22 cellular contexts compared by ENCODE assay signal in genomic region chr1:154256666-154257065, GRCh38. TPM values are rescaled to one million over a fixed set of nuclear protein-coding genes. Genes with fewer than 3 reads are reported as not detected.
DNase-seq lines count a peak whose midpoint lies in the region; ATAC-seq and TF ChIP-seq lines count a peak whose summit lies in the region.
"Had no signal": no experiment of that assay in that cellular context is flagged by ENCODE, and none has a peak within 500 bp of the region (broad histone marks: within the 10 kb centered on the region; RNA-seq: fewer than 3 reads in every experiment).

No MANE protein-coding gene starts in this region.

- H3K27me3 Mint-ChIP-seq in CD4-positive, CD25-positive, alpha-beta regulatory T cell = no peaks in the 10 kb centered on the region
- H3K27me3 Mint-ChIP-seq in activated T-helper 1 cell treated with anti-CD3 and anti-CD28 coated beads, Interleukin-12 subunit alpha, Interleukin-12 subunit beta, Interleukin-2, Interleukin-4 antibody, amounts not matched to agents 30 ng/mL and 10 ng/mL and 1 ng/mL, durations not matched to agents 14 hours and 24 hours and 36 hours (ENCODE audit: insufficient read depth) = no peaks in the 10 kb centered on the region
- peaks cover 2% of the 10 kb centered on the region for H3K27me3 Mint-ChIP-seq in glutamatergic neuron (ENCODE audit: unreplicated experiment)

- no peaks in the 10 kb centered on the region for H3K27me3 ChIP-seq in CD4-positive, CD25-positive, alpha-beta regulatory T cell (ENCODE audit: control insufficient read depth, insufficient read depth, low read length)
- H3K27me3 ChIP-seq: BLaER1 had no signal

- intact Hi-C loops in activated T-helper 1 cell treated with anti-CD3 and anti-CD28 coated beads, Interleukin-12 subunit alpha, Interleukin-12 subunit beta, Interleukin-2, Interleukin-4 antibody, amounts not matched to agents 30 ng/mL and 10 ng/mL and 1 ng/mL, durations not matched to agents 14 hours and 24 hours and 36 hours (cut with micrococcal nuclease) = no loop called here

- no peaks in the 10 kb centered on the region for H3K9me3 Mint-ChIP-seq in CD4-positive, CD25-positive, alpha-beta regulatory T cell
- H3K9me3 Mint-ChIP-seq in activated T-helper 1 cell treated with anti-CD3 and anti-CD28 coated beads, Interleukin-12 subunit alpha, Interleukin-12 subunit beta, Interleukin-2, Interleukin-4 antibody, amounts not matched to agents 30 ng/mL and 10 ng/mL and 1 ng/mL, durations not matched to agents 14 hours and 24 hours and 36 hours = no peaks in the 10 kb centered on the region
- peaks cover 2% of the 10 kb centered on the region for H3K9me3 Mint-ChIP-seq in glutamatergic neuron (ENCODE audit: unreplicated experiment)
- H3K9me3 Mint-ChIP-seq: GM23338 had no signal

- H3K27ac Mint-ChIP-seq in CD4-positive, CD25-positive, alpha-beta regulatory T cell = peak overlapping the region in 2 of 3 donors; percentile 38 to 59
- peak overlapping the region; percentile 8 for H3K27ac Mint-ChIP-seq in activated T-helper 1 cell treated with anti-CD3 and anti-CD28 coated beads, Interleukin-12 subunit alpha, Interleukin-12 subunit beta, Interleukin-2, Interleukin-4 antibody, amounts not matched to agents 30 ng/mL and 10 ng/mL and 1 ng/mL, durations not matched to agents 14 hours and 24 hours and 36 hours
- H3K27ac Mint-ChIP-seq in glutamatergic neuron (ENCODE audit: unreplicated experiment) = peak overlapping the region; percentile 48
- H3K27ac Mint-ChIP-seq: GM23338 had no signal

- H3K4me3 ChIP-seq in CD4-positive, CD25-positive, alpha-beta regulatory T cell (ENCODE audit: low read depth, low read length) = no peak overlapping the region
- H3K4me3 ChIP-seq: A549, BLaER1, GM12878, GM23338, K562, SK-N-MC had no signal

- H3K27ac ChIP-seq in CD4-positive, CD25-positive, alpha-beta regulatory T cell (ENCODE audit: insufficient read depth, low read length, poor library complexity, severe bottlenecking) = no peak overlapping the region
- H3K27ac ChIP-seq: A549, BLaER1, SK-N-MC had no signal

- H3K36me3 ChIP-seq in CD4-positive, CD25-positive, alpha-beta regulatory T cell (ENCODE audit: control insufficient read depth, insufficient read depth, low read length) = peaks cover 91% of the 10 kb centered on the region

- ATAC-seq in CD4-positive, CD25-positive, alpha-beta regulatory T cell (ENCODE audit: low read depth in 2 of 2) = no peak
- ATAC-seq: A549, GM12878, GM23338, HCT116, K562 had no signal

- no peak for TF ChIP-seq CTCF in glutamatergic neuron (IDR thresholded peaks at IDR 0.05; ENCODE audit: partially characterized antibody, unreplicated experiment)

- DNase-seq in CD4-positive, CD25-positive, alpha-beta regulatory T cell = no peak
- peak; percentile 18 for DNase-seq in GM03348 (ENCODE audit: low spot score)
- DNase-seq in activated T-helper 1 cell treated with anti-CD3 and anti-CD28 coated beads, Interleukin-12 subunit alpha, Interleukin-12 subunit beta, Interleukin-2, Interleukin-4 antibody, amounts not matched to agents 30 ng/mL and 10 ng/mL and 1 ng/mL, durations not matched to agents 14 hours and 24 hours and 36 hours (ENCODE audit: low spot score) = no peak
- no peak for DNase-seq in glutamatergic neuron
- no peak for DNase-seq in kidney glomerular epithelial cell (lab: John Stamatoyannopoulos, UW)
- DNase-seq in HK-2 (ENCODE audit: unreplicated experiment) = no peak
- no peak for DNase-seq in T-helper 2 cell
- DNase-seq: DMS 273 treated with DMSO at 0.1 percent for 48 hours, GDM1, NCI-H1694 treated with DMSO at 0.1 percent for 48 hours, NCI-H2107, NCI-H2227 treated with DMSO at 0.1 percent for 48 hours, NCI-H510A treated with DMSO at 0.1 percent for 48 hours, SHP77 had no signal

- H3K4me3 Mint-ChIP-seq in CD4-positive, CD25-positive, alpha-beta regulatory T cell = no peak overlapping the region
- no peak overlapping the region for H3K4me3 Mint-ChIP-seq in activated T-helper 1 cell treated with anti-CD3 and anti-CD28 coated beads, Interleukin-12 subunit alpha, Interleukin-12 subunit beta, Interleukin-2, Interleukin-4 antibody, amounts not matched to agents 30 ng/mL and 10 ng/mL and 1 ng/mL, durations not matched to agents 14 hours and 24 hours and 36 hours
- H3K4me3 Mint-ChIP-seq in glutamatergic neuron (ENCODE audit: unreplicated experiment) = no peak overlapping the region
- H3K4me3 Mint-ChIP-seq: GM23338 had no signal

- H3K9me3 ChIP-seq in CD4-positive, CD25-positive, alpha-beta regulatory T cell (ENCODE audit: control insufficient read depth in 2 of 2, low read length in 2 of 2) = no peaks in the 10 kb centered on the region
- H3K9me3 ChIP-seq: A549, BLaER1 had no signal

- H3K4me1 Mint-ChIP-seq in CD4-positive, CD25-positive, alpha-beta regulatory T cell = peaks cover 0 to 3% (median under 1%) of the 10 kb centered on the region in 4 donors
- H3K4me1 Mint-ChIP-seq in activated T-helper 1 cell treated with anti-CD3 and anti-CD28 coated beads, Interleukin-12 subunit alpha, Interleukin-12 subunit beta, Interleukin-2, Interleukin-4 antibody, amounts not matched to agents 30 ng/mL and 10 ng/mL and 1 ng/mL, durations not matched to agents 14 hours and 24 hours and 36 hours (ENCODE audit: low read depth) = no peaks in the 10 kb centered on the region
- H3K4me1 Mint-ChIP-seq in glutamatergic neuron (ENCODE audit: low read depth, unreplicated experiment) = no peaks in the 10 kb centered on the region
- H3K4me1 Mint-ChIP-seq: GM23338 had no signal

- H3K4me1 ChIP-seq in CD4-positive, CD25-positive, alpha-beta regulatory T cell (ENCODE audit: control insufficient read depth, insufficient read depth, low read length, poor library complexity, severe bottlenecking) = no peaks in the 10 kb centered on the region
- H3K4me1 ChIP-seq: A549, BLaER1 had no signal

- H3K36me3 Mint-ChIP-seq in CD4-positive, CD25-positive, alpha-beta regulatory T cell = peaks cover 54% of the 10 kb centered on the region
- H3K36me3 Mint-ChIP-seq in activated T-helper 1 cell treated with anti-CD3 and anti-CD28 coated beads, Interleukin-12 subunit alpha, Interleukin-12 subunit beta, Interleukin-2, Interleukin-4 antibody, amounts not matched to agents 30 ng/mL and 10 ng/mL and 1 ng/mL, durations not matched to agents 14 hours and 24 hours and 36 hours (ENCODE audit: low read depth) = peaks cover 68% of the 10 kb centered on the region
- peaks cover 8% of the 10 kb centered on the region for H3K36me3 Mint-ChIP-seq in glutamatergic neuron (ENCODE audit: unreplicated experiment)

RNA-seq across cellular contexts. Expression of gene HAX1, which starts 15.8 kb away (rescaled TPM):
- 60.2 TPM for total RNA-seq in CD4-positive, CD25-positive, alpha-beta regulatory T cell
- polyA plus RNA-seq in CD4-positive, CD25-positive, alpha-beta regulatory T cell = 100 to 1,000 TPM; 166 to 213 (median 194) TPM
- total RNA-seq in activated T-helper 1 cell treated with anti-CD3 and anti-CD28 coated beads, Interleukin-12 subunit alpha, Interleukin-12 subunit beta, Interleukin-2, Interleukin-4 antibody, amounts not matched to agents 30 ng/mL and 10 ng/mL and 1 ng/mL, durations not matched to agents 14 hours and 24 hours and 36 hours = 122 and 123 TPM in 2 replicates
- total RNA-seq in glutamatergic neuron (ENCODE audit: unreplicated experiment) = 79.1 TPM

RNA-seq across cellular contexts. Expression of gene UBAP2L, which starts 35.9 kb away (rescaled TPM):
- 194 TPM for total RNA-seq in CD4-positive, CD25-positive, alpha-beta regulatory T cell
- 10 to 100 TPM; 40.8 to 53.0 (median 46.0) TPM for polyA plus RNA-seq in CD4-positive, CD25-positive, alpha-beta regulatory T cell
- 258 and 284 TPM in 2 replicates for total RNA-seq in activated T-helper 1 cell treated with anti-CD3 and anti-CD28 coated beads, Interleukin-12 subunit alpha, Interleukin-12 subunit beta, Interleukin-2, Interleukin-4 antibody, amounts not matched to agents 30 ng/mL and 10 ng/mL and 1 ng/mL, durations not matched to agents 14 hours and 24 hours and 36 hours
- total RNA-seq in glutamatergic neuron (ENCODE audit: unreplicated experiment) = 259 TPM

RNA-seq across cellular contexts. Expression of gene CFAP141, which starts 50.5 kb away (rescaled TPM):
- not detected for total RNA-seq in CD4-positive, CD25-positive, alpha-beta regulatory T cell
- polyA plus RNA-seq in CD4-positive, CD25-positive, alpha-beta regulatory T cell = not detected
- total RNA-seq in activated T-helper 1 cell treated with anti-CD3 and anti-CD28 coated beads, Interleukin-12 subunit alpha, Interleukin-12 subunit beta, Interleukin-2, Interleukin-4 antibody, amounts not matched to agents 30 ng/mL and 10 ng/mL and 1 ng/mL, durations not matched to agents 14 hours and 24 hours and 36 hours = not detected in 2 replicates
- total RNA-seq in glutamatergic neuron (ENCODE audit: unreplicated experiment) = not detected
- total RNA-seq: GM12878, GM23338, K562, RPMI7951 had no signal
- polyA plus RNA-seq: A549, GM12878, GM23338, K562 had no signal
